In genomic region chr21:45592626-45593134, GRCh38 we compare ENCODE assay signal across 19 cellular contexts. TPM values are rescaled to one million over a fixed set of nuclear protein-coding genes. Genes with fewer than 3 reads are reported as not detected.
DNase-seq lines count a peak whose midpoint lies in the region; ATAC-seq and TF ChIP-seq lines count a peak whose summit lies in the region.
"Had no signal": no experiment of that assay in that cellular context is flagged by ENCODE, and none has a peak within 500 bp of the region (broad histone marks: within the 10 kb centered on the region; RNA-seq: fewer than 3 reads in every experiment).

No MANE protein-coding gene starts in this region.

- peaks cover 16% of the 10 kb centered on the region for H3K4me1 Mint-ChIP-seq in stimulated activated naive CD8-positive, alpha-beta T cell treated with anti-CD3 and anti-CD28 coated beads, Interleukin-15, Interleukin-2, amounts not matched to agents 100 ng/mL and 50 ng/mL, for 24 hours (ENCODE audit: low read depth)

- no peak overlapping the region for H2AK5ac ChIP-seq in mesenchymal stem cell (ENCODE audit: low read length, severe bottlenecking)

- no peak overlapping the region for H3K9ac ChIP-seq in OCI-LY3 (ENCODE audit: low read length)
- H3K9ac ChIP-seq in mesenchymal stem cell (ENCODE audit: low read length): no peak overlapping the region
- H3K9ac ChIP-seq: GM23248, KMS-11 had no signal

- no peaks in the 10 kb centered on the region for H4K20me1 ChIP-seq in OCI-LY3 (ENCODE audit: insufficient read depth, low read length)

- H3K27me3 Mint-ChIP-seq in stimulated activated naive CD8-positive, alpha-beta T cell treated with anti-CD3 and anti-CD28 coated beads, Interleukin-15, Interleukin-2, amounts not matched to agents 100 ng/mL and 50 ng/mL, for 24 hours: peaks cover 16% of the 10 kb centered on the region
- H3K27me3 Mint-ChIP-seq: activated naive CD4-positive, alpha-beta T cell treated with anti-CD3 and anti-CD28 coated beads, Interleukin-2, amount 50 U/mL, for 24 hours had no signal

- no peak overlapping the region for H2AFZ ChIP-seq in OCI-LY3 (ENCODE audit: low read depth, low read length)
- H2AFZ ChIP-seq in mesenchymal stem cell (ENCODE audit: low read depth, low read length): no peak overlapping the region
- H2AFZ ChIP-seq: GM23248, hepatocyte had no signal

- H3K36me3 ChIP-seq in OCI-LY3 (replicated peaks; ENCODE audit: low read depth, low read length): no peaks in the 10 kb centered on the region
- H3K36me3 ChIP-seq in mesenchymal stem cell (ENCODE audit: control insufficient read depth in 1 of 2, insufficient read depth in 2 of 2, low read depth in 1 of 2, low read length in 2 of 2): no peaks in the 10 kb centered on the region
- H3K36me3 ChIP-seq: ascending aorta, gastrocnemius medialis, left lung, ovary, right atrium auricular region, thyroid gland had no signal

- 0 out of 2 replicates have a peak, but pooled peaks cover under 1% of the 10 kb centered on the region for H3K9me3 ChIP-seq in OCI-LY3 (ENCODE audit: insufficient read depth, low read length)
- H3K9me3 ChIP-seq in mesenchymal stem cell (ENCODE audit: control insufficient read depth, low read length): peaks cover 12% of the 10 kb centered on the region
- H3K9me3 ChIP-seq: ascending aorta, gastrocnemius medialis, left lung, ovary, thyroid gland had no signal

- H2BK15ac ChIP-seq in mesenchymal stem cell (ENCODE audit: low read depth, poor library complexity, severe bottlenecking): no peak overlapping the region

- H3K27ac ChIP-seq in OCI-LY3 (ENCODE audit: low read length): no peak overlapping the region
- no peak overlapping the region for H3K27ac ChIP-seq in mesenchymal stem cell (ENCODE audit: low read length, poor library complexity, severe bottlenecking)
- H3K27ac ChIP-seq: ascending aorta, gastrocnemius medialis, GM23248, hepatocyte, KMS-11, ovary, right atrium auricular region, thyroid gland had no signal

- ATAC-seq in stimulated activated naive CD8-positive, alpha-beta T cell treated with anti-CD3 and anti-CD28 coated beads, Interleukin-15, Interleukin-2, amounts not matched to agents 100 U/mL and 50 U/mL, for 24 hours: no peak
- no peak for ATAC-seq in HG03175 (IDR thresholded peaks at IDR 0.05; ENCODE audit: unreplicated experiment)
- ATAC-seq: gastrocnemius medialis had no signal

- no peak overlapping the region for H2BK120ac ChIP-seq in mesenchymal stem cell (ENCODE audit: low read depth, low read length)

- TF ChIP-seq CTCF in OCI-LY3 (IDR thresholded peaks at IDR 0.05; ENCODE audit: low read depth, low read length): no peak

- H3K27me3 ChIP-seq in OCI-LY3 (ENCODE audit: low read depth, low read length) (no peaks in the 10 kb centered on the region), mesenchymal stem cell (ENCODE audit: control insufficient read depth in 1 of 2, insufficient read depth in 1 of 2, low read length in 2 of 2) (peaks cover 11 to 78% of the 10 kb centered on the region in 2 experiments)
- H3K27me3 ChIP-seq: ascending aorta, ovary, right atrium auricular region, thyroid gland had no signal

- H4K8ac ChIP-seq in mesenchymal stem cell (ENCODE audit: low read length): no peak overlapping the region

- no peak overlapping the region for H3K4me3 Mint-ChIP-seq in stimulated activated naive CD8-positive, alpha-beta T cell treated with anti-CD3 and anti-CD28 coated beads, Interleukin-15, Interleukin-2, amounts not matched to agents 100 ng/mL and 50 ng/mL, for 24 hours
- H3K4me3 Mint-ChIP-seq: activated naive CD4-positive, alpha-beta T cell treated with anti-CD3 and anti-CD28 coated beads, Interleukin-2, amount 50 U/mL, for 24 hours; natural killer cell treated with Interleukin-12 subunit alpha and Interleukin-12 subunit beta and Interleukin-15 and Interleukin-18, amount 100 ng/mL, for 72 hours had no signal

- 92% methylated on average over 14 of the region's 14 CpGs for WGBS in mesenchymal stem cell

- H3K79me2 ChIP-seq in OCI-LY3 (ENCODE audit: low read length): no peaks in the 10 kb centered on the region
- H3K79me2 ChIP-seq: hepatocyte had no signal

- no peak overlapping the region for H3K14ac ChIP-seq in mesenchymal stem cell (ENCODE audit: low read length in 2 of 2)

- no peak overlapping the region for H2BK12ac ChIP-seq in mesenchymal stem cell (ENCODE audit: low read length in 2 of 2)

- H3K4me3 ChIP-seq in OCI-LY3 (ENCODE audit: low read length) (no peak overlapping the region), mesenchymal stem cell (ENCODE audit: insufficient read depth in 1 of 2, low read depth in 1 of 2, low read length in 2 of 2) (no peak overlapping the region)
- H3K4me3 ChIP-seq: ascending aorta, gastrocnemius medialis, GM23248, hepatocyte, left lung, ovary, right atrium auricular region, thyroid gland had no signal

- H3K36me3 Mint-ChIP-seq in stimulated activated naive CD8-positive, alpha-beta T cell treated with anti-CD3 and anti-CD28 coated beads, Interleukin-15, Interleukin-2, amounts not matched to agents 100 ng/mL and 50 ng/mL, for 24 hours (ENCODE audit: low read depth): no peaks in the 10 kb centered on the region

- H3K18ac ChIP-seq in mesenchymal stem cell (ENCODE audit: low read depth in 1 of 2, low read length in 2 of 2): no peak overlapping the region

- no peaks in the 10 kb centered on the region for H3K79me1 ChIP-seq in mesenchymal stem cell (replicated peaks; ENCODE audit: low read length, poor library complexity, severe bottlenecking)

- H3K4ac ChIP-seq in mesenchymal stem cell (ENCODE audit: low read depth in 1 of 2, low read length in 2 of 2): no peak overlapping the region

- H3K4me1 ChIP-seq in OCI-LY3 (ENCODE audit: low read length) (peaks cover 15% of the 10 kb centered on the region), mesenchymal stem cell (ENCODE audit: control insufficient read depth, insufficient read depth, low read depth, low read length) (peaks cover 3% of the 10 kb centered on the region)

- H2BK5ac ChIP-seq in mesenchymal stem cell (ENCODE audit: low read depth, low read length, poor library complexity, severe bottlenecking): no peak overlapping the region

- no peak for DNase-seq in stimulated activated naive CD8-positive, alpha-beta T cell treated with anti-CD3 and anti-CD28 coated beads, Interleukin-15, Interleukin-2, amounts not matched to agents 100 U/mL and 50 U/mL, for 24 hours
- DNase-seq in mesenchymal stem cell (no peak), NCI-H82 (lab: John Stamatoyannopoulos, UW) (no peak), Kasumi-1 (lab: John Stamatoyannopoulos, UW) (no peak)
- DNase-seq: gastrocnemius medialis, GM23248, NCI-H510A, thyroid gland had no signal

- H3K9me3 Mint-ChIP-seq in stimulated activated naive CD8-positive, alpha-beta T cell treated with anti-CD3 and anti-CD28 coated beads, Interleukin-15, Interleukin-2, amounts not matched to agents 100 ng/mL and 50 ng/mL, for 24 hours: peaks cover 4% of the 10 kb centered on the region
- H3K9me3 Mint-ChIP-seq: activated naive CD4-positive, alpha-beta T cell treated with anti-CD3 and anti-CD28 coated beads, Interleukin-2, amount 50 U/mL, for 24 hours; natural killer cell treated with Interleukin-12 subunit alpha and Interleukin-12 subunit beta and Interleukin-15 and Interleukin-18, amount 100 ng/mL, for 72 hours had no signal

- H3K23ac ChIP-seq in mesenchymal stem cell (ENCODE audit: low read length in 2 of 2): no peak overlapping the region

- H3K4me2 ChIP-seq in OCI-LY3 (ENCODE audit: low read length) (peak overlapping the region; percentile 45), mesenchymal stem cell (ENCODE audit: low read length, poor library complexity, severe bottlenecking) (no peak overlapping the region)
- H3K4me2 ChIP-seq: hepatocyte had no signal

- peak overlapping the region; percentile 76 for H3K27ac Mint-ChIP-seq in stimulated activated naive CD8-positive, alpha-beta T cell treated with anti-CD3 and anti-CD28 coated beads, Interleukin-15, Interleukin-2, amounts not matched to agents 100 ng/mL and 50 ng/mL, for 24 hours
- H3K27ac Mint-ChIP-seq: activated naive CD4-positive, alpha-beta T cell treated with anti-CD3 and anti-CD28 coated beads, Interleukin-2, amount 50 U/mL, for 24 hours had no signal

- peak overlapping the region; percentile 29 for H4K91ac ChIP-seq in mesenchymal stem cell (ENCODE audit: low read length)

RNA-seq across cellular contexts. Expression of gene SLC19A1, which starts 50.4 kb away (rescaled TPM):
- 7.5 TPM for polyA plus RNA-seq in mesenchymal stem cell (2013, experiment 1 of 2)
- 6.8 TPM for polyA plus RNA-seq in mesenchymal stem cell (2013, experiment 2 of 2)

RNA-seq across cellular contexts. Expression of gene PCBP3, which starts 50.8 kb away (rescaled TPM):
- 6.0 TPM for polyA plus RNA-seq in mesenchymal stem cell (2013, experiment 1 of 2)
- polyA plus RNA-seq in mesenchymal stem cell (2013, experiment 2 of 2): 6.1 TPM
